6 cellular contexts compared by ENCODE assay signal in genomic region chr2:94769733-94770132, GRCh38.
"Had no signal": no experiment of that assay in that cellular context is flagged by ENCODE, and none has a peak within 500 bp of the region (broad histone marks: within the 10 kb centered on the region; RNA-seq: fewer than 3 reads in every experiment).

No MANE protein-coding gene starts in this region.

- H3K4me3 Mint-ChIP-seq: IgD-negative memory B cell had no signal

- H3K27ac Mint-ChIP-seq: IgD-negative memory B cell had no signal

- H3K36me3 Mint-ChIP-seq: IgD-negative memory B cell had no signal

- H3K27me3 Mint-ChIP-seq: IgD-negative memory B cell had no signal

- DNase-seq: GM23248, GOT3, H7, HCEC 1CT, KBM-7 had no signal
